In genomic region chr2:31660165-31660564, GRCh38 we compare ENCODE assay signal across 23 cellular contexts.
"Had no signal": no experiment of that assay in that cellular context is flagged by ENCODE, and none has a peak within 500 bp of the region (broad histone marks: within the 10 kb centered on the region; RNA-seq: fewer than 3 reads in every experiment).

No MANE protein-coding gene starts in this region.

- H3K27ac ChIP-seq: brain microvascular endothelial cell, ovary, skin epidermis, uterus had no signal

- FAIRE-seq: astrocyte, endometrium, kidney had no signal

- ATAC-seq: naive thymus-derived CD4-positive, alpha-beta T cell; sciatic nerve had no signal

- H3K4me3 ChIP-seq: ovary, skin epidermis, uterus had no signal

- DNase-seq: activated B cell treated with CpG ODN at 0.5 μM for 24 hours; activated CD4-positive, alpha-beta T cell treated with anti-CD3 and anti-CD28 coated beads, Interleukin-2, amount 50 U/mL, for 4 hours; activated CD8-positive, alpha-beta memory T cell treated with anti-CD3 and anti-CD28 coated beads for 24 hours; activated gamma-delta T cell treated with Interleukin-2 at 50 U/mL for 16 hours; activated naive CD4-positive, alpha-beta T cell treated with anti-CD3 and anti-CD28 coated beads, Interleukin-2, amount 50 U/mL, for 16 hours; amniotic stem cell; brain microvascular endothelial cell; central memory CD4-positive, alpha-beta T cell; erythroblast; head of caudate nucleus; hippocampal formation; kidney; midbrain; naive thymus-derived CD4-positive, alpha-beta T cell; ovary; stimulated activated CD4-positive, alpha-beta T cell treated with anti-CD3 and anti-CD28 coated beads, Interleukin-12 subunit alpha, Interleukin-12 subunit beta, amount 100 ng/mL, for 4 hours; stimulated activated CD4-positive, alpha-beta T cell treated with anti-CD3 and anti-CD28 coated beads, Interleukin-4, amount 100 ng/mL, for 1 hour; T-helper 2 cell; uterus had no signal

- H3K4me1 ChIP-seq: uterus had no signal

- H3K9me3 ChIP-seq: ovary, uterus had no signal

- H3K27me3 ChIP-seq: brain microvascular endothelial cell, uterus had no signal

- H3K36me3 ChIP-seq: brain microvascular endothelial cell, ovary, uterus had no signal
